Comparison of ENCODE assay signal across 8 cellular contexts in genomic region chrX:47751670-47752069, GRCh38.
A peak's percentile ranks its signal among the peaks of the same experiment; 100 is the strongest.
DNase-seq lines count a peak whose midpoint lies in the region; ATAC-seq and TF ChIP-seq lines count a peak whose summit lies in the region.

No MANE protein-coding gene starts in this region.

- CTCF ChIA-PET in activated CD4-positive, alpha-beta memory T cell treated with anti-CD3 and anti-CD28 coated beads for 36 hours (lab: Charles Lee): interaction anchor here (0.9 to 1.7 kb wide), 3 partner anchors 123 to 367 kb away, joined by 3 to 5 read pairs (median 4); no protein-coding TSS in a partner anchor

- no peaks in the 10 kb centered on the region for H3K36me3 Mint-ChIP-seq in activated CD4-positive, alpha-beta memory T cell treated with anti-CD3 and anti-CD28 coated beads for 36 hours

- no peak overlapping the region for H3K27ac Mint-ChIP-seq in activated CD4-positive, alpha-beta memory T cell treated with anti-CD3 and anti-CD28 coated beads for 36 hours

- TF ChIP-seq CTCF in LNCaP clone FGC (IDR thresholded peaks at IDR 0.05; ENCODE audit: control insufficient read depth, extremely low read depth, insufficient read depth): peak; percentile 55

- H3K4me3 Mint-ChIP-seq in activated CD4-positive, alpha-beta memory T cell treated with anti-CD3 and anti-CD28 coated beads for 36 hours: no peak overlapping the region

- peaks cover 6% of the 10 kb centered on the region for H3K27me3 Mint-ChIP-seq in activated CD4-positive, alpha-beta memory T cell treated with anti-CD3 and anti-CD28 coated beads for 36 hours

- DNase-seq in EH (ENCODE audit: low read depth): peak; percentile 21
- no peak for DNase-seq in LNCaP clone FGC (ENCODE audit: low read depth)
- peak; percentile 56 for DNase-seq in activated CD4-positive, alpha-beta memory T cell treated with anti-CD3 and anti-CD28 coated beads for 36 hours
- DNase-seq in left cardiac atrium: peak; percentile 22
- peak; percentile 47 for DNase-seq in stimulated activated CD8-positive, alpha-beta memory T cell treated with anti-CD3 and anti-CD28 coated beads, Interleukin-4, amount 100 ng/mL, for 48 hours
- DNase-seq in germinal center (ENCODE audit: low spot score): no peak

- H3K4me1 Mint-ChIP-seq in activated CD4-positive, alpha-beta memory T cell treated with anti-CD3 and anti-CD28 coated beads for 36 hours (ENCODE audit: low read depth): no peaks in the 10 kb centered on the region

- intact Hi-C loops in activated CD4-positive, alpha-beta memory T cell treated with anti-CD3 and anti-CD28 coated beads for 36 hours (cut with micrococcal nuclease): no loop called here
- intact Hi-C loops in left cardiac atrium (cut with DNase I): no loop called here

- ATAC-seq in left cardiac atrium (peak; percentile 29 to 38), GM19467 (IDR thresholded peaks at IDR 0.05; ENCODE audit: unreplicated experiment) (no peak), HG02642 (IDR thresholded peaks at IDR 0.05; ENCODE audit: poor library complexity, unreplicated experiment) (no peak)

- POLR2A ChIA-PET in activated CD4-positive, alpha-beta memory T cell treated with anti-CD3 and anti-CD28 coated beads for 36 hours (lab: Charles Lee): no interaction called here

- no peaks in the 10 kb centered on the region for H3K9me3 Mint-ChIP-seq in activated CD4-positive, alpha-beta memory T cell treated with anti-CD3 and anti-CD28 coated beads for 36 hours

- H3K4me3 ChIP-seq in LNCaP clone FGC (ENCODE audit: low read depth, low read length): no peak overlapping the region

Comparison
In these comparisons a context has a peak if more than half of its experiments do, and no peak if none do; other contexts are left out.
1. DNase-seq: peak in EH (single experiment), activated CD4-positive, alpha-beta memory T cell treated with anti-CD3 and anti-CD28 coated beads for 36 hours (single experiment), left cardiac atrium (single experiment) and stimulated activated CD8-positive, alpha-beta memory T cell treated with anti-CD3 and anti-CD28 coated beads, Interleukin-4, amount 100 ng/mL, for 48 hours (single experiment); none in LNCaP clone FGC (single experiment) and germinal center (single experiment).
2. ATAC-seq: peak in left cardiac atrium (2 of 2); none in GM19467 (single experiment) and HG02642 (single experiment).